1 cellular context compared by ENCODE assay signal in genomic region chr9:137046094-137046787, GRCh38.
TF ChIP-seq lines count a peak whose summit lies in the region.

Gene NPDC1, minus strand, starts transcription at chr9:137046177. Its CDS starts 188 bp downstream, at chr9:137045989.

TF ChIP-seq in HCT116, 20 proteins besides CTCF, POLR2A, EP300 and RAD21 (continued from another document):
- no peak for TF ChIP-seq TCF7L2 (IDR thresholded peaks at IDR 0.05; ENCODE audit: borderline replicate concordance, extremely low read depth, insufficient read depth, insufficient read length)
- 0 out of 2 replicates have a peak, but pooled peaks have one; percentile 3 for TF ChIP-seq ZFX (IDR thresholded peaks at IDR 0.05)
- peak; percentile 44 for TF ChIP-seq YY1 (IDR thresholded peaks at IDR 0.05; ENCODE audit: extremely low read depth, insufficient replicate concordance, low read depth, low read length)
- no peak for TF ChIP-seq JUND (IDR thresholded peaks at IDR 0.05)
- TF ChIP-seq ATF3 (IDR thresholded peaks at IDR 0.05), result no peak
- peak; percentile 71 for TF ChIP-seq POLR2AphosphoS5 (IDR thresholded peaks at IDR 0.05; ENCODE audit: low read depth, low read length)
- TF ChIP-seq ELF1 (IDR thresholded peaks at IDR 0.05; ENCODE audit: borderline replicate concordance, low read depth), result no peak
- no peak for TF ChIP-seq ZBTB33 (IDR thresholded peaks at IDR 0.05; ENCODE audit: extremely low read depth, insufficient replicate concordance, low read length)
